26 cellular contexts compared by ENCODE assay signal in the genomic region with DNA sequence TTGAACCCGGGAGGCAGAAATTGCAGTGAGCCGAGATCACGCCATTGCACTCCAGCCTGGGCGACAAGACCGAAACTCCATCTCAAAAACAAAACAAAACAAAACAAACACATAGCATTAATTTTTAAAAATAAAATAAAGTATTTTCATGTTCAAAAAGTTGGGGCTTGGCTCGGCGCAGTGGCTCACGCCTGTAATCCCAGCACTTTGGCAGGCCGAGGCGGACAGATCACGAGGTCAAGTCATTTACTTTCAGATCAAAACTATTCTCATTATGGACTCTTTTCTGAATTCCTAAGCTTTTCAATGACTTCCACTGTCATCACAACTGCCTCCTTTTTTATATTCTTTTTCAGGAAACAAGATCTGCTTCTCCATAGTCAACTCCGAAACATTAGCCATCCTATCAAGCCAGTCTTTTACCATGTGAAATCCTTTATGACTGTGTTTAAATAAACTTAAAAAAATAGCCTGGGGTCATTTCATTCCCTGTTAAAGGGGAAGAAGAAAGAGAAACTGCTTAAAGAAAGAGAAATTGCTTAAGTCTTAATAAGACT. TPM values are rescaled to one million over a fixed set of nuclear protein-coding genes. Genes with fewer than 3 reads are reported as not detected.
"Had no signal": no experiment of that assay in that cellular context is flagged by ENCODE, and none has a peak within 500 bp of the region (broad histone marks: within the 10 kb centered on the region; RNA-seq: fewer than 3 reads in every experiment).

No MANE protein-coding gene starts in this region.

- H2AFZ ChIP-seq: parathyroid adenoma had no signal

- DNase-seq: activated CD4-positive, alpha-beta memory T cell treated with anti-CD3 and anti-CD28 coated beads for 36 hours; activated gamma-delta T cell treated with Interleukin-2 at 50 U/mL for 16 hours; activated T-cell treated with anti-CD3 and anti-CD28 coated beads, Interleukin-2, amount 50 U/mL, for 48 hours; amygdala; central memory CD4-positive, alpha-beta T cell; esophagus squamous epithelium; heart right ventricle; left cardiac atrium; naive B cell; retina; stimulated activated CD4-positive, alpha-beta T cell treated with anti-CD3 and anti-CD28 coated beads, Interleukin-15, amount 100 ng/mL, for 24 hours; stimulated activated CD4-positive, alpha-beta T cell treated with anti-CD3 and anti-CD28 coated beads, Interleukin-4, amount 100 ng/mL, for 1 hour; stimulated activated naive B cell treated with anti-CD40 and anti-IgM and Interleukin-4, amounts not matched to agents 10 μg/mL and 1 μg/mL and 100 μg/mL, for 72 hours; uterus; WERI-Rb-1 had no signal

- ATAC-seq: left cardiac atrium; stimulated activated naive B cell treated with anti-CD40 and anti-IgM and Interleukin-4, amounts not matched to agents 10 μg/mL and 1 μg/mL and 100 μg/mL, for 72 hours had no signal

- H3K9me3 ChIP-seq: esophagus squamous epithelium, heart right ventricle, tibial nerve, uterus had no signal

- H3K27me3 ChIP-seq: esophagus squamous epithelium, heart right ventricle, tibial nerve, uterus had no signal

- H3K9ac ChIP-seq: parathyroid adenoma had no signal

- FAIRE-seq: frontal cortex had no signal

- H3K79me2 ChIP-seq: parathyroid adenoma had no signal

- H3K4me1 ChIP-seq: esophagus squamous epithelium, parathyroid adenoma, uterus had no signal

- H3K27ac Mint-ChIP-seq: activated CD4-positive, alpha-beta memory T cell treated with anti-CD3 and anti-CD28 coated beads for 36 hours; activated naive CD8-positive, alpha-beta T cell; brain; naive B cell; stimulated activated naive B cell treated with anti-CD40 and anti-IgM and Interleukin-4, amounts not matched to agents 10 μg/mL and 1 μg/mL and 100 μg/mL, for 72 hours had no signal

- H3K4me1 Mint-ChIP-seq: brain; naive B cell; stimulated activated naive B cell treated with anti-CD40 and anti-IgM and Interleukin-4, amounts not matched to agents 10 μg/mL and 1 μg/mL and 100 μg/mL, for 72 hours had no signal

- H3K27me3 Mint-ChIP-seq: activated CD4-positive, alpha-beta memory T cell treated with anti-CD3 and anti-CD28 coated beads for 36 hours; activated naive CD8-positive, alpha-beta T cell; brain; naive B cell; stimulated activated naive B cell treated with anti-CD40 and anti-IgM and Interleukin-4, amounts not matched to agents 10 μg/mL and 1 μg/mL and 100 μg/mL, for 72 hours had no signal

- H3K4me3 ChIP-seq: coronary artery, esophagus squamous epithelium, heart right ventricle, skin epidermis, tibial nerve, uterus had no signal

- H3K36me3 ChIP-seq: uterus had no signal

- H3K9me3 Mint-ChIP-seq: activated CD4-positive, alpha-beta memory T cell treated with anti-CD3 and anti-CD28 coated beads for 36 hours; brain; naive B cell; stimulated activated naive B cell treated with anti-CD40 and anti-IgM and Interleukin-4, amounts not matched to agents 10 μg/mL and 1 μg/mL and 100 μg/mL, for 72 hours had no signal

- H3K4me3 Mint-ChIP-seq: activated CD4-positive, alpha-beta memory T cell treated with anti-CD3 and anti-CD28 coated beads for 36 hours; activated naive CD8-positive, alpha-beta T cell; brain; naive B cell; stimulated activated naive B cell treated with anti-CD40 and anti-IgM and Interleukin-4, amounts not matched to agents 10 μg/mL and 1 μg/mL and 100 μg/mL, for 72 hours had no signal

- H3K27ac ChIP-seq: coronary artery, esophagus squamous epithelium, parathyroid adenoma, skin epidermis, uterus, WERI-Rb-1 had no signal

RNA-seq across cellular contexts. Expression of a gene that starts 39.3 kb away (rescaled TPM):
- total RNA-seq: activated CD4-positive, alpha-beta memory T cell treated with anti-CD3 and anti-CD28 coated beads for 36 hours; esophagus squamous epithelium; frontal cortex; left cardiac atrium; lung microvascular endothelial cell; mononuclear cell; subcutaneous adipose tissue; T-helper 1 cell treated with Interleukin-12 subunit alpha and Interleukin-12 subunit beta and Interleukin-4 antibody, amounts not matched to agents 30 ng/mL and 1 ng/mL, for 36 hours; uterus had no signal

RNA-seq across cellular contexts. Expression of a gene that starts 42.4 kb away (rescaled TPM):
- total RNA-seq: activated CD4-positive, alpha-beta memory T cell treated with anti-CD3 and anti-CD28 coated beads for 36 hours; frontal cortex; lung microvascular endothelial cell; mononuclear cell; subcutaneous adipose tissue; T-helper 1 cell treated with Interleukin-12 subunit alpha and Interleukin-12 subunit beta and Interleukin-4 antibody, amounts not matched to agents 30 ng/mL and 1 ng/mL, for 36 hours; tibial nerve had no signal
